9 cellular contexts compared by ENCODE assay signal in the genomic region with DNA sequence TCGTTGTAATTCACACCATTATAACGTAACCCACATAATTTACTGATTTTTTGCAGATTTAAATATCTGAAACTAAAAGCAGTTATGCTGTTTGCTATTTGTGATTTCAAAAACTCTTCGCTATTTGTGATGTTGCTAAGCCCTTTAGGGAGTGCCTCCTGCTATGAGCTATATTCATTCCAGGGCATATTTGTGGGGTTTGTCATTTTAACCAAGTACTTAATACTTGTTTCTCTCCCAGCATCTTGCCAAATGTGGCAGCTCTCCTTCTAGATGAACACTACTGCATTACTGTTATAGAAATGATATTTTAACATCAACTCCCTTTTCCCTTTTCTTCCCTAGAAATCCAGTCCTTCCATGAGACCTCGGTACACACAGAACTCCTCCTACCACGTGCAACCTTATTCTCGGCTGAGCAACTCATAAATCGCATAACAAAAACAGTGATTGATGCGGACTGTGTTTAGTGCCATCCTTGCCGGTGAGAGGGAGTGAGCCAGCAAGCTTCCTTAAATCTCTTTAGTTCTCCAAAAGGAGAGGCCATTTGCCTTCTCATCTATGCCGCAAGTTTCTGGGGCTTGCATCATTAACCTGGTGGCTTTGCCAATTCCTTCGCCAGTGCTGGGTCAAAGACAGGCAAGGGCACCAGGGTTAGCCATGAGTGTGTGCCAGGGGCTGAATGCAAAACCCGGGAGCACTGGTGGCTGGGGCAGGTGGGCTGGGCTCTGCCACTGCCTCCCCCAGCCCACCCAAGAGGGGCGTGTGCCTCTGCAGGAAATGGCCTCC. TPM values are rescaled to one million over a fixed set of nuclear protein-coding genes. Genes with fewer than 3 reads are reported as not detected.
DNase-seq lines count a peak whose midpoint lies in the region; ATAC-seq and TF ChIP-seq lines count a peak whose summit lies in the region.
"Had no signal": no experiment of that assay in that cellular context is flagged by ENCODE, and none has a peak within 500 bp of the region (broad histone marks: within the 10 kb centered on the region; RNA-seq: fewer than 3 reads in every experiment).

No MANE protein-coding gene starts in this region.

- H3K4me3 ChIP-seq in AG09309 (ENCODE audit: control insufficient read depth, low read depth, low read length): peak overlapping the region; percentile 35
- H3K4me3 ChIP-seq in epithelial cell of esophagus (ENCODE audit: low read length): no peak overlapping the region

- TF ChIP-seq CTCF in AG09309 (IDR thresholded peaks at IDR 0.05; ENCODE audit: control insufficient read depth, insufficient read depth, low read depth, low read length, missing control alignments) (no peak), epithelial cell of esophagus (IDR thresholded peaks at IDR 0.05; ENCODE audit: insufficient read depth, low read depth, low read length, missing control alignments) (no peak), omental fat pad (IDR thresholded peaks at IDR 0.05) (no peak), GM20000 (IDR thresholded peaks at IDR 0.05; ENCODE audit: extremely low read depth, missing control alignments) (no peak)

- DNase-seq in AG09309 (ENCODE audit: low read depth): peak; percentile 94
- DNase-seq in NOMO-1 (lab: John Stamatoyannopoulos, UW; ENCODE audit: unreplicated experiment in 2 of 2): peak; percentile 60 to 65
- DNase-seq in epithelial cell of esophagus (ENCODE audit: low read depth): peak; percentile 82
- no peak for DNase-seq in omental fat pad (ENCODE audit: low spot score)
- no peak for DNase-seq in GM20000 (ENCODE audit: low spot score)
- DNase-seq: activated T-cell treated with anti-CD3 and anti-CD28 coated beads for 4 hours had no signal

- peak; percentile 82 for ATAC-seq in omental fat pad (ENCODE audit: low FRiP score)
- ATAC-seq in HG02885 (IDR thresholded peaks at IDR 0.05; ENCODE audit: poor library complexity, unreplicated experiment): no peak
- ATAC-seq in GM21576 (IDR thresholded peaks at IDR 0.05; ENCODE audit: unreplicated experiment): no peak
- no peak for ATAC-seq in HG02981 (IDR thresholded peaks at IDR 0.05; ENCODE audit: unreplicated experiment)

RNA-seq across cellular contexts. Expression of gene RFX2, which starts 33.4 kb away (rescaled TPM):
- total RNA-seq in omental fat pad: 10 to 100 TPM in 3 of 4 donors, 1 to 10 TPM in 1; 8.1 to 93.0 (median 20.4) TPM

RNA-seq across cellular contexts. Expression of gene ACSBG2, which starts 58.6 kb away (rescaled TPM):
- not detected for total RNA-seq in omental fat pad

Comparison
In these comparisons a context has a peak if more than half of its experiments do, and no peak if none do; other contexts are left out.
1. DNase-seq: peak in AG09309 (single experiment), NOMO-1 (2 of 2) and epithelial cell of esophagus (single experiment); none in omental fat pad (single experiment) and GM20000 (single experiment).